In the genomic region with DNA sequence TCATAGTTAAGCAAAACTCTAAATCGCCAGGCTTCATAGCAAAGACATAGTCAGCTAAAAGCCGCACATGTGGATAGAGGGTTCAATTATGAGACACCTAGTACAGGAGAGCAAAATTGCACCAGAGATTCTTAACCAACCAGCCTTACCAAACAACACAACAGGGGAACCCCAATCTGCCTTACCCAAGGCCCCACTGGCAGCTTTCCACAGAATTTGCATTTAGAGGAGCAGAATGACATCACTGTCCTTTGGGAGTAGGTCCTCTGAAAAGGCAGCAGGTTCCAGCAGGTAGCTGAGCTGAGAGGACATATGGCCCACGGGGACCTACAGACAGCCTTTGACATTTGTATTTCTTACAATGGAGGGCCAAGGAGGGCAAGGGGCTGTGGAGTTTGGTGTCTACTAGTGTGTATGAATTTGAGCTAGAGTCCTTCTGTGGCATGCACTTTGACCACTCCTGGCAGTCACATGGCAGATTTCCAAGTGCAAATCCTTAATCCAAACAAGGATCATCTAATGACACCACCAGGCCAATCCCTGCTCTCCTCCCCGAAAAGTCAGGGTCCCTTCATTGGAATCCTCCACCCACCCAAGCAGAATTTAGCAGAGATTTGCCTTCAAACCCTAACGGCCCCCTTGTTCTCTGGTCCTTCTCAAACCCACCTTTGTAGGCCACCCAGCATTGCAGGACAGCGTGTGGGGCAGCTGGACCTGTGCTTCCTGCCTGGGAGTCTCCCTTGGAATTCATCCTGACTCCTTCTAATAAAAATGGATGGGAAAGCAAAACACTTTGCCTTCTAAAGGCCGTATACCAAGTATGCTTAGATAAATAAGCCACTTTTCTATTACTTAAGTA, we compare ENCODE assay signal across 8 cellular contexts.
DNase-seq lines count a peak whose midpoint lies in the region; ATAC-seq and TF ChIP-seq lines count a peak whose summit lies in the region.

No MANE protein-coding gene starts in this region.

- in situ Hi-C loops in GM23248 (cut with MboI): no loop called here

- ATAC-seq in GM18508 (IDR thresholded peaks at IDR 0.05; ENCODE audit: insufficient read depth, unreplicated experiment) (peak; percentile 97), GM21447 (IDR thresholded peaks at IDR 0.05; ENCODE audit: unreplicated experiment) (peak; percentile 99), HG03280 (IDR thresholded peaks at IDR 0.05; ENCODE audit: unreplicated experiment) (peak; percentile 96), esophagus mucosa (peak; percentile 82)

- no peaks in the 10 kb centered on the region for H4K20me1 ChIP-seq in GM23248 (ENCODE audit: insufficient read depth)

- TF ChIP-seq CTCF in coronary artery (IDR thresholded peaks at IDR 0.05) (no peak), esophagus squamous epithelium (IDR thresholded peaks at IDR 0.05) (no peak)

- H3K9me3 ChIP-seq in esophagus squamous epithelium: no peaks in the 10 kb centered on the region
- no peaks in the 10 kb centered on the region for H3K9me3 ChIP-seq in GM23248 (ENCODE audit: low read depth)

- H3K4me2 ChIP-seq in GM23248 (ENCODE audit: unreplicated experiment): no peak overlapping the region

- no peaks in the 10 kb centered on the region for H3K36me3 ChIP-seq in esophagus squamous epithelium
- H3K36me3 ChIP-seq in GM23248 (ENCODE audit: low read depth): 0 out of 2 replicates have a peak, but pooled peaks cover 4% of the 10 kb centered on the region

- H3K27ac ChIP-seq in coronary artery: no peak overlapping the region
- no peak overlapping the region for H3K27ac ChIP-seq in esophagus squamous epithelium
- no peak overlapping the region for H3K27ac ChIP-seq in GM23248

- no peak overlapping the region for H3K9ac ChIP-seq in GM23248

- H3K4me3 ChIP-seq in coronary artery (no peak overlapping the region), esophagus squamous epithelium (no peak overlapping the region), GM23248 (no peak overlapping the region)

- intact Hi-C loops in esophagus squamous epithelium (cut with DNase I) (no loop called here), posterior vena cava (cut with DNase I) (no loop called here)

- H2AFZ ChIP-seq in GM23248: no peak overlapping the region

- no peaks in the 10 kb centered on the region for H3K9me2 ChIP-seq in GM23248 (ENCODE audit: insufficient read depth)

- H3K4me1 ChIP-seq in esophagus squamous epithelium: peaks cover 0 to 6% (median 0%) of the 10 kb centered on the region in 3 donors
- H3K4me1 ChIP-seq in GM23248 (ENCODE audit: insufficient read depth): peaks cover 4% of the 10 kb centered on the region

- H3K27me3 ChIP-seq in esophagus squamous epithelium (no peaks in the 10 kb centered on the region), GM23248 (replicated peaks; ENCODE audit: insufficient read depth) (no peaks in the 10 kb centered on the region)

- peaks cover 3% of the 10 kb centered on the region; the same call in 1 of the 2 replicates for H3F3A ChIP-seq in GM23248 (ENCODE audit: insufficient read depth)

- no peaks in the 10 kb centered on the region for H3K79me2 ChIP-seq in GM23248 (ENCODE audit: insufficient read depth)

- TF ChIP-seq POLR2A in esophagus squamous epithelium (IDR thresholded peaks at IDR 0.05): no peak

- DNase-seq in coronary artery (ENCODE audit: low spot score) (no peak), esophagus squamous epithelium (lab: John Stamatoyannopoulos, UW) (no peak), posterior vena cava (ENCODE audit: low spot score) (no peak), GM23248 (no peak)

- WGBS in esophagus squamous epithelium, 2 donors: 78 to 81% methylated on average over 7 of the region's 7 CpGs
- WGBS in GM23248 (ENCODE audit: low coverage in 1 of 2, low lambda C conversion rate in 2 of 2, missing lambda C conversion rate in 2 of 2), 2 experiments: 91 to 94% methylated on average over 7 of the region's 7 CpGs
